34 cellular contexts compared by ENCODE assay signal in the genomic region with DNA sequence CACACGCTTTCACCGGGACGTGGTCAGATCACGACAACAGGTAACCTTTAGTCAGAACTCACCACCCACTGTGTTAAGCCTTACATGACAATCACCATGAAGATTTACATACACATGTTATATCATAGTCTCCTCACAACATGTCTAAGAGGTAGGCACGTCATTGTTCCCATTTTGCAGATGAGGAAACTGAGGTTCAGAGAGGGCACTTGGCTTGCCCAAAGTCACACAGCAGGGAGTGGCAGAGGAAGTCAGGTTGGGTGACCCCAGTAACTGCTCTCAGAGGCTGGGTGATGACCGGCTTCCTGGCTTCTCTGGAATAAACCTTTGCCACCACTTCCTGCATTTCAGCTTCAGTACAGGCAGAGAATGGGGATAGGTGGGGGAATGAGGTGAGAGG. TPM values are rescaled to one million over a fixed set of nuclear protein-coding genes. Genes with fewer than 3 reads are reported as not detected.
"Had no signal": no experiment of that assay in that cellular context is flagged by ENCODE, and none has a peak within 500 bp of the region (broad histone marks: within the 10 kb centered on the region; RNA-seq: fewer than 3 reads in every experiment).

No MANE protein-coding gene starts in this region.

- H3K36me3 ChIP-seq: ascending aorta, breast epithelium, cardiac muscle cell, colonic mucosa, esophagus muscularis mucosa, heart left ventricle, WERI-Rb-1 had no signal

- H3K4me3 ChIP-seq: ascending aorta, breast epithelium, cardiac muscle cell, colonic mucosa, dorsolateral prefrontal cortex, esophagus muscularis mucosa, heart left ventricle had no signal

- H3K9me3 ChIP-seq: ascending aorta, breast epithelium, colonic mucosa, esophagus muscularis mucosa, heart left ventricle had no signal

- H3K27ac ChIP-seq: ascending aorta, breast epithelium, cardiac muscle cell, colonic mucosa, dorsolateral prefrontal cortex, esophagus muscularis mucosa, heart left ventricle, WERI-Rb-1 had no signal

- H3K4me1 ChIP-seq: ascending aorta had no signal

- DNase-seq: activated B cell treated with CpG ODN at 0.5 μM for 24 hours; activated CD4-positive, alpha-beta T cell treated with anti-CD3 and anti-CD28 coated beads for 48 hours; activated CD4-positive, alpha-beta T cell treated with anti-CD3 and anti-CD28 coated beads, Interleukin-2, amount 50 U/mL, for 1 hour; activated CD4-positive, alpha-beta T cell treated with anti-CD3 and anti-CD28 coated beads, Interleukin-2, amount 50 U/mL, for 48 hours; activated CD8-positive, alpha-beta memory T cell treated with anti-CD3 and anti-CD28 coated beads for 24 hours; activated CD8-positive, alpha-beta memory T cell treated with anti-CD3 and anti-CD28 coated beads, Interleukin-2, amount 50 U/mL, for 4 hours; activated CD8-positive, alpha-beta T cell treated with anti-CD3 and anti-CD28 coated beads for 36 hours; activated gamma-delta T cell; activated naive CD4-positive, alpha-beta T cell; activated naive CD4-positive, alpha-beta T cell treated with anti-CD3 and anti-CD28 coated beads, Interleukin-2, amount 10 ng/mL, durations not matched to agents 7 days and 5 days; activated naive CD8-positive, alpha-beta T cell treated with anti-CD3 and anti-CD28 coated beads, Interleukin-2, amount 10 ng/mL, durations not matched to agents 7 days and 5 days; activated T-cell treated with anti-CD3 and anti-CD28 coated beads, Interleukin-2, amount 50 U/mL, for 24 hours; activated T-cell treated with anti-CD3 and anti-CD28 coated beads, Interleukin-2, amount 50 U/mL, for 72 hours; central memory CD4-positive, alpha-beta T cell; cerebellar nuclear complex; colonic mucosa; dorsolateral prefrontal cortex; effector memory CD4-positive, alpha-beta T cell; endodermal cell; erythroblast; foreskin melanocyte; heart left ventricle; T-helper 1 cell; T-helper 17 cell; T1000; WERI-Rb-1 had no signal

- H3K27me3 ChIP-seq: ascending aorta had no signal

- ATAC-seq: activated CD4-positive, CD25-positive, alpha-beta regulatory T cell treated with anti-CD3 and anti-CD28 coated beads, Interleukin-2, amount 50 U/mL, for 24 hours; activated CD8-positive, alpha-beta T cell treated with anti-CD3 and anti-CD28 coated beads for 36 hours; activated naive CD4-positive, alpha-beta T cell treated with anti-CD3 and anti-CD28 coated beads, Interleukin-2, amount 50 U/mL, for 72 hours; activated T-cell treated with anti-CD3 and anti-CD28 coated beads, Interleukin-2, amount 50 U/mL, for 72 hours; heart left ventricle; T-helper 17 cell had no signal

RNA-seq across cellular contexts. Expression of gene KLK10, which starts 5.3 kb away (rescaled TPM):
- total RNA-seq: activated B cell treated with CpG ODN at 0.5 μM for 24 hours; activated CD8-positive, alpha-beta T cell treated with anti-CD3 and anti-CD28 coated beads for 36 hours; activated naive CD4-positive, alpha-beta T cell treated with anti-CD3 and anti-CD28 coated beads, Interleukin-2, amount 50 U/mL, for 72 hours; activated naive CD8-positive, alpha-beta T cell treated with anti-CD3 and anti-CD28 coated beads, Interleukin-2, amount 10 ng/mL, durations not matched to agents 7 days and 5 days; activated T-cell treated with anti-CD3 and anti-CD28 coated beads, Interleukin-2, amount 50 U/mL, for 72 hours; esophagus muscularis mucosa; fibroblast of lung; fibroblast of villous mesenchyme; T-helper 17 cell had no signal
- polyA plus RNA-seq: cardiac muscle cell had no signal

RNA-seq across cellular contexts. Expression of gene KLK11, which starts 12.2 kb away (rescaled TPM):
- total RNA-seq: activated B cell treated with CpG ODN at 0.5 μM for 24 hours; activated CD8-positive, alpha-beta T cell treated with anti-CD3 and anti-CD28 coated beads for 36 hours; activated naive CD4-positive, alpha-beta T cell treated with anti-CD3 and anti-CD28 coated beads, Interleukin-2, amount 50 U/mL, for 72 hours; activated naive CD8-positive, alpha-beta T cell treated with anti-CD3 and anti-CD28 coated beads, Interleukin-2, amount 10 ng/mL, durations not matched to agents 7 days and 5 days; activated T-cell treated with anti-CD3 and anti-CD28 coated beads, Interleukin-2, amount 50 U/mL, for 72 hours; ascending aorta; cardiac muscle cell; dorsolateral prefrontal cortex; esophagus muscularis mucosa; fibroblast of lung; fibroblast of villous mesenchyme; T-helper 17 cell had no signal
- polyA plus RNA-seq: cardiac muscle cell, fibroblast of lung had no signal

RNA-seq across cellular contexts. Expression of gene KLK8, which starts 12.8 kb away (rescaled TPM):
- total RNA-seq: activated B cell treated with CpG ODN at 0.5 μM for 24 hours; activated CD8-positive, alpha-beta T cell treated with anti-CD3 and anti-CD28 coated beads for 36 hours; activated naive CD4-positive, alpha-beta T cell treated with anti-CD3 and anti-CD28 coated beads, Interleukin-2, amount 50 U/mL, for 72 hours; activated naive CD8-positive, alpha-beta T cell treated with anti-CD3 and anti-CD28 coated beads, Interleukin-2, amount 10 ng/mL, durations not matched to agents 7 days and 5 days; activated T-cell treated with anti-CD3 and anti-CD28 coated beads, Interleukin-2, amount 50 U/mL, for 72 hours; ascending aorta; cardiac muscle cell; colonic mucosa; esophagus muscularis mucosa; fibroblast of lung; fibroblast of villous mesenchyme; T-helper 17 cell had no signal
- polyA plus RNA-seq: cardiac muscle cell, fibroblast of lung, heart left ventricle had no signal

RNA-seq across cellular contexts. Expression of gene KLK12, which starts 20.6 kb away (rescaled TPM):
- total RNA-seq: activated B cell treated with CpG ODN at 0.5 μM for 24 hours; activated CD8-positive, alpha-beta T cell treated with anti-CD3 and anti-CD28 coated beads for 36 hours; activated naive CD4-positive, alpha-beta T cell treated with anti-CD3 and anti-CD28 coated beads, Interleukin-2, amount 50 U/mL, for 72 hours; activated naive CD8-positive, alpha-beta T cell treated with anti-CD3 and anti-CD28 coated beads, Interleukin-2, amount 10 ng/mL, durations not matched to agents 7 days and 5 days; activated T-cell treated with anti-CD3 and anti-CD28 coated beads, Interleukin-2, amount 50 U/mL, for 72 hours; ascending aorta; breast epithelium; cardiac muscle cell; dorsolateral prefrontal cortex; endodermal cell; esophagus muscularis mucosa; fibroblast of lung; fibroblast of villous mesenchyme; heart left ventricle; T-helper 17 cell had no signal
- polyA plus RNA-seq: cardiac muscle cell, fibroblast of lung, heart left ventricle had no signal

RNA-seq across cellular contexts. Expression of gene KLK7, which starts 30.5 kb away (rescaled TPM):
- total RNA-seq: activated B cell treated with CpG ODN at 0.5 μM for 24 hours; activated CD8-positive, alpha-beta T cell treated with anti-CD3 and anti-CD28 coated beads for 36 hours; activated naive CD4-positive, alpha-beta T cell treated with anti-CD3 and anti-CD28 coated beads, Interleukin-2, amount 50 U/mL, for 72 hours; activated naive CD8-positive, alpha-beta T cell treated with anti-CD3 and anti-CD28 coated beads, Interleukin-2, amount 10 ng/mL, durations not matched to agents 7 days and 5 days; activated T-cell treated with anti-CD3 and anti-CD28 coated beads, Interleukin-2, amount 50 U/mL, for 72 hours; ascending aorta; cardiac muscle cell; colonic mucosa; endodermal cell; fibroblast of lung; fibroblast of villous mesenchyme; T-helper 17 cell had no signal
- polyA plus RNA-seq: fibroblast of lung, heart left ventricle had no signal
